In the genomic region with DNA sequence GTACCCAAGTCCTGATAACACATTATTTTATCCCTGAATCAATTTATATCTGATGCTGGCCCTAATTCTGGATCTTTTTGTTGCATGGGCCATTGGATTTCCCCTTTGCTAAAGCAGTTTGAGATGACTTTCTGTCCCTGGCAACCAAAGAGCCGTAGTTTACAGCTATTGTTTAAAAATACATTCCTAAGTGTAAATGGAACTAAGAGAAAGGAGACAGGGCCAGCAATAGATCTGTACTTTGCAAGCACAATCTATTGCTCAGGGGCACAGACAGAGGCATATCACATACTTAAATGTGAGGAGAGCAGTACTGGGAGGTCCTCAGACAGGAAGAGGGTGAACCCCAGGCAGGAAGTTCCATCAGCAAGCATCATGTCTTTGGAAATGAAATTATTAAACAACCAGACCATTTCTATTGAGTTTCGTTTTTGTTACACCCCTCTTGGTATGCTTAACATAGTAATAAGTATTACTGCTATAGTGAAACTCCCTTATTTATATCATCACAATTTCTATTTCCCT, we compare ENCODE assay signal across 11 cellular contexts.
DNase-seq lines count a peak whose midpoint lies in the region; ATAC-seq and TF ChIP-seq lines count a peak whose summit lies in the region.
"Had no signal": no experiment of that assay in that cellular context is flagged by ENCODE, and none has a peak within 500 bp of the region (broad histone marks: within the 10 kb centered on the region; RNA-seq: fewer than 3 reads in every experiment).

No MANE protein-coding gene starts in this region.

- no peaks in the 10 kb centered on the region for H3K9me3 ChIP-seq in tibial nerve

- TF ChIP-seq POLR2A in tibial nerve (IDR thresholded peaks at IDR 0.05), result no peak

- no peaks in the 10 kb centered on the region for H3K27me3 Mint-ChIP-seq in stimulated activated naive B cell treated with anti-CD40 and anti-IgM and Interleukin-4, amounts not matched to agents 10 μg/mL and 1 μg/mL and 100 μg/mL, for 72 hours
- no peaks in the 10 kb centered on the region for H3K27me3 Mint-ChIP-seq in stimulated activated naive CD8-positive, alpha-beta T cell treated with anti-CD3 and anti-CD28 coated beads, Interleukin-15, amount 100 ng/mL, for 72 hours

- peak; percentile 28 for DNase-seq in HCEC 1CT
- peak; percentile 28 to 43 for DNase-seq in cardiac fibroblast (ENCODE audit: low read depth in 2 of 2)
- DNase-seq in lung microvascular endothelial cell (ENCODE audit: low read depth in 2 of 2), result peak; percentile 46 to 72
- no peak for DNase-seq in stimulated activated naive B cell treated with anti-CD40 and anti-IgM and Interleukin-4, amounts not matched to agents 10 μg/mL and 1 μg/mL and 100 μg/mL, for 72 hours
- no peak for DNase-seq in stimulated activated naive CD8-positive, alpha-beta T cell treated with anti-CD3 and anti-CD28 coated beads, Interleukin-15, amount 100 ng/mL, for 72 hours
- DNase-seq in tibial nerve (ENCODE audit: low spot score in 2 of 2), result no peak
- no peak for DNase-seq in cerebellum (ENCODE audit: low spot score)
- DNase-seq in stimulated activated CD4-positive, alpha-beta T cell treated with anti-CD3 and anti-CD28 coated beads, Interleukin-4, amount 100 ng/mL, for 24 hours, result no peak
- DNase-seq: GOT3, NCI-H526 treated with DMSO at 0.1 percent for 48 hours had no signal

- H3K4me3 Mint-ChIP-seq in stimulated activated naive B cell treated with anti-CD40 and anti-IgM and Interleukin-4, amounts not matched to agents 10 μg/mL and 1 μg/mL and 100 μg/mL, for 72 hours, result no peak overlapping the region
- H3K4me3 Mint-ChIP-seq in stimulated activated naive CD8-positive, alpha-beta T cell treated with anti-CD3 and anti-CD28 coated beads, Interleukin-15, amount 100 ng/mL, for 72 hours, result no peak overlapping the region

- TF ChIP-seq EP300 in tibial nerve (IDR thresholded peaks at IDR 0.05), result no peak

- ATAC-seq in stimulated activated naive B cell treated with anti-CD40 and anti-IgM and Interleukin-4, amounts not matched to agents 10 μg/mL and 1 μg/mL and 100 μg/mL, for 72 hours (replicated peaks), result no peak
- ATAC-seq in stimulated activated naive CD8-positive, alpha-beta T cell treated with anti-CD3 and anti-CD28 coated beads, Interleukin-15, amount 100 ng/mL, for 72 hours, result no peak

- H3K4me3 ChIP-seq in cardiac fibroblast (replicated peaks in 1 of 2; ENCODE audit: low read depth in 2 of 2, low read length in 2 of 2) (no peak overlapping the region), tibial nerve (no peak overlapping the region)
- H3K4me3 ChIP-seq: coronary artery had no signal

- H3K4me1 Mint-ChIP-seq in stimulated activated naive B cell treated with anti-CD40 and anti-IgM and Interleukin-4, amounts not matched to agents 10 μg/mL and 1 μg/mL and 100 μg/mL, for 72 hours, result peaks cover 55 to 80% of the 10 kb centered on the region in 2 donors
- peaks cover 51% of the 10 kb centered on the region for H3K4me1 Mint-ChIP-seq in stimulated activated naive CD8-positive, alpha-beta T cell treated with anti-CD3 and anti-CD28 coated beads, Interleukin-15, amount 100 ng/mL, for 72 hours

- no peaks in the 10 kb centered on the region for H3K27me3 ChIP-seq in tibial nerve

- H3K27ac ChIP-seq in tibial nerve, result peak overlapping the region in 2 of 4 donors; percentile 48 to 73

- H3K4me1 ChIP-seq in tibial nerve, result peaks cover 7 to 81% (median 36%) of the 10 kb centered on the region in 4 donors

- TF ChIP-seq CTCF in cardiac fibroblast (IDR thresholded peaks at IDR 0.05; ENCODE audit: low read depth, low read length) (no peak), tibial nerve (IDR thresholded peaks at IDR 0.05) (no peak)

- H3K9me3 Mint-ChIP-seq in stimulated activated naive B cell treated with anti-CD40 and anti-IgM and Interleukin-4, amounts not matched to agents 10 μg/mL and 1 μg/mL and 100 μg/mL, for 72 hours, result no peaks in the 10 kb centered on the region
- peaks cover 0 to 5% of the 10 kb centered on the region in 2 donors for H3K9me3 Mint-ChIP-seq in stimulated activated naive CD8-positive, alpha-beta T cell treated with anti-CD3 and anti-CD28 coated beads, Interleukin-15, amount 100 ng/mL, for 72 hours

- H3K36me3 ChIP-seq in tibial nerve, result no peaks in the 10 kb centered on the region

- peak overlapping the region; percentile 79 for H3K27ac Mint-ChIP-seq in stimulated activated naive B cell treated with anti-CD40 and anti-IgM and Interleukin-4, amounts not matched to agents 10 μg/mL and 1 μg/mL and 100 μg/mL, for 72 hours
- H3K27ac Mint-ChIP-seq in stimulated activated naive CD8-positive, alpha-beta T cell treated with anti-CD3 and anti-CD28 coated beads, Interleukin-15, amount 100 ng/mL, for 72 hours, result no peak overlapping the region

- WGBS in tibial nerve, 2 donors, result 55 to 62% methylated on average over 2 of the region's 2 CpGs

- peaks cover 13 to 21% of the 10 kb centered on the region in 2 donors for H3K36me3 Mint-ChIP-seq in stimulated activated naive B cell treated with anti-CD40 and anti-IgM and Interleukin-4, amounts not matched to agents 10 μg/mL and 1 μg/mL and 100 μg/mL, for 72 hours

Comparison
In these comparisons a context has a peak if more than half of its experiments do, and no peak if none do; other contexts are left out.
1. DNase-seq: peak in HCEC 1CT (single experiment), cardiac fibroblast (2 of 2) and lung microvascular endothelial cell (2 of 2); none in stimulated activated naive B cell treated with anti-CD40 and anti-IgM and Interleukin-4, amounts not matched to agents 10 μg/mL and 1 μg/mL and 100 μg/mL, for 72 hours (single experiment), stimulated activated naive CD8-positive, alpha-beta T cell treated with anti-CD3 and anti-CD28 coated beads, Interleukin-15, amount 100 ng/mL, for 72 hours (0 of 2), tibial nerve (0 of 2), cerebellum (single experiment) and stimulated activated CD4-positive, alpha-beta T cell treated with anti-CD3 and anti-CD28 coated beads, Interleukin-4, amount 100 ng/mL, for 24 hours (single experiment).